Comparison of ENCODE assay signal across 10 cellular contexts in genomic region chr4:173527103-173527876, GRCh38. TPM values are rescaled to one million over a fixed set of nuclear protein-coding genes. Genes with fewer than 3 reads are reported as not detected.
DNase-seq lines count a peak whose midpoint lies in the region; ATAC-seq and TF ChIP-seq lines count a peak whose summit lies in the region.
"Had no signal": no experiment of that assay in that cellular context is flagged by ENCODE, and none has a peak within 500 bp of the region (broad histone marks: within the 10 kb centered on the region; RNA-seq: fewer than 3 reads in every experiment).

No MANE protein-coding gene starts in this region.

- H3K27ac Mint-ChIP-seq in neural progenitor cell, result no peak overlapping the region

- peaks cover 4% of the 10 kb centered on the region for H3K9me3 Mint-ChIP-seq in neural progenitor cell

- no peaks in the 10 kb centered on the region for H3K36me3 Mint-ChIP-seq in neural progenitor cell

- peaks cover 93% of the 10 kb centered on the region for H3K27me3 Mint-ChIP-seq in neural progenitor cell (ENCODE audit: insufficient read depth, low read depth)

- peaks cover 11% of the 10 kb centered on the region for H3F3A ChIP-seq in neural progenitor cell (ENCODE audit: low read depth)

- H3K4me1 Mint-ChIP-seq in neural progenitor cell, result peaks cover 28% of the 10 kb centered on the region

- no peak overlapping the region for H2AFZ ChIP-seq in neural progenitor cell (replicated peaks)

- peak overlapping the region; percentile 64 for H3K4me3 Mint-ChIP-seq in neural progenitor cell

- no peak overlapping the region for H3K9ac ChIP-seq in neural progenitor cell

- no peaks in the 10 kb centered on the region for H3K9me3 ChIP-seq in neural progenitor cell (ENCODE audit: low read depth)
- H3K9me3 ChIP-seq in MG63, result no peaks in the 10 kb centered on the region

- TF ChIP-seq CTCF in HFF-Myc (IDR thresholded peaks at IDR 0.05; ENCODE audit: low read depth, low read length, missing control alignments) (no peak), fibroblast of mammary gland (conservative IDR thresholded peaks at IDR 0.05; ENCODE audit: control insufficient read depth, insufficient read depth, low read depth, low read length) (no peak), neural progenitor cell (IDR thresholded peaks at IDR 0.05) (no peak)

- peaks cover 8% of the 10 kb centered on the region for H3K4me1 ChIP-seq in neural progenitor cell

- no peak overlapping the region for H3K27ac ChIP-seq in neural progenitor cell

- ATAC-seq in GM21526 (IDR thresholded peaks at IDR 0.05; ENCODE audit: low FRiP score, unreplicated experiment), result no peak

- DNase-seq in AG08396 (ENCODE audit: low spot score) (peak; percentile 3), HFF-Myc (ENCODE audit: extremely low read depth, low read depth) (no peak), fibroblast of mammary gland (ENCODE audit: low read depth) (peak; percentile 62), neural progenitor cell (ENCODE audit: low spot score) (peak; percentile 72), amniotic stem cell (lab: John Stamatoyannopoulos, UW) (no peak), cerebellum (ENCODE audit: low spot score) (no peak), MG63 (no peak)
- DNase-seq: DMS79; NK-92 treated with Interleukin-12 subunit alpha and Interleukin-12 subunit beta, amount 100 ng/mL, for 24 hours had no signal

- H4K20me1 ChIP-seq in neural progenitor cell (ENCODE audit: low read depth), result peaks cover 86% of the 10 kb centered on the region

- no peaks in the 10 kb centered on the region for H3K79me2 ChIP-seq in neural progenitor cell (ENCODE audit: low read depth)

- H3K36me3 ChIP-seq in neural progenitor cell (no peaks in the 10 kb centered on the region), MG63 (no peaks in the 10 kb centered on the region)

- no peak overlapping the region for H3K4me2 ChIP-seq in neural progenitor cell

- H3K27me3 ChIP-seq in neural progenitor cell (peaks cover 100% of the 10 kb centered on the region), MG63 (no peaks in the 10 kb centered on the region)

- H3K4me3 ChIP-seq in HFF-Myc (replicated peaks; ENCODE audit: low read depth, low read length), result peak overlapping the region; percentile 38
- peak overlapping the region; percentile 92 for H3K4me3 ChIP-seq in fibroblast of mammary gland (ENCODE audit: control insufficient read depth, low read depth, low read length)
- no peak overlapping the region for H3K4me3 ChIP-seq in neural progenitor cell
- no peak overlapping the region for H3K4me3 ChIP-seq in MG63

RNA-seq across cellular contexts. Expression of gene HAND2, which starts 2.7 kb away (rescaled TPM):
- total RNA-seq in neural progenitor cell (ENCODE audit: low replicate concordance) (0.09 TPM in 1 of 2 replicates, not detected in the other), cerebellum (not detected)
- total RNA-seq in MG63 (2014; rRNA removed; shearing (Covaris generic); ENCODE audit: low replicate concordance), result 0.16 and 23.8 TPM in 2 replicates

Comparison
In these comparisons a context has a peak if more than half of its experiments do, and no peak if none do; other contexts are left out.
1. DNase-seq: peak in AG08396 (single experiment), fibroblast of mammary gland (single experiment) and neural progenitor cell (single experiment); none in HFF-Myc (single experiment), amniotic stem cell (single experiment), cerebellum (single experiment) and MG63 (single experiment).
2. H3K4me3 ChIP-seq: peak in HFF-Myc (single experiment) and fibroblast of mammary gland (single experiment); none in neural progenitor cell (single experiment) and MG63 (single experiment).